In the genomic region with DNA sequence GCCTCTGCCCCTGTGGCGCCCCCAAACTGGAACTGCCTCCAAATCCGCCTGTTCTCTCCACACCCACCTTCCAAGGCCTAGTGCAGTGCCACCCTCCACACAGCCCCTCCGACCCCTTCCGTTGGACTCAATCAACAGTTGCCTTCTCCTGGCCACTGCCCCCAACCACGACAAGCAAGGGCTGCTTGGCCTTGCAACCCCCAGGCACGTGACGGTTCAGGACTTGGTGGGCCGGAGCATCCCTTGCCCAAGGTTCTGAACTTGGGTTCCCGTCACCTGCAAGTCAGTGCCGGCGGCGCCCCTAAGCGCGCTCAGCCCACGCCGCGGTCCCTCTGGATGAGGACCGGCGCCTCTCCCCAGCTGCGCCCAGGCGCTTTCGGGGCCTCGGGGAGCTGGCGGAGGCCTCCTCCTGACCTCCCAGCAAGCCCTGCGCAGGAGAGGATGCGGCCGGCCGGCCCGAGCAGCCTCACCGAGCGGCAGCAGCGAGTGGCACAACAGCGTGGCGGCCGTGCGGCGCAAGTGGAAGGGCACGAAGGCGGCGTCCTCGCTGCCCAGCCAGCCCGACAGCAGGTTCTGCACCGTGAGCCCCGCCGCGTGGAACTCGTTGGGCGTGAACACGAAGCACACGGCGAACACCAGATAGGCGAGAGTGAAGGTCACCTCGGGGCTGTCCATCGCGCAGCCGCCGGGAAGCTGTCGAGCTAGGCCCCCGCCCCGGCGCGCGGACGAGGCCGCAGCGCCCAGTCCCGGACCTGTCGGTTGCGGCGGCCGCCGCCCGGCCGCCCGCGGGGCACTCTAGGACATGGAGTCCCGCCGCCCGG, we compare ENCODE assay signal across 8 cellular contexts. TPM values are rescaled to one million over a fixed set of nuclear protein-coding genes. Genes with fewer than 3 reads are reported as not detected.
A peak's percentile ranks its signal among the peaks of the same experiment; 100 is the strongest.
DNase-seq lines count a peak whose midpoint lies in the region; ATAC-seq, FAIRE-seq and TF ChIP-seq lines count a peak whose summit lies in the region.

No MANE protein-coding gene starts in this region.

- H3K4me1 ChIP-seq in GM12878 (ENCODE audit: control insufficient read depth, insufficient read depth, low read length) (peaks cover 31% of the 10 kb centered on the region), iPS-15b (ENCODE audit: control insufficient read depth, insufficient read depth, low read length) (no peaks in the 10 kb centered on the region), gastrocnemius medialis (peaks cover 24 to 25% of the 10 kb centered on the region in 2 donors)

- RAD21 ChIA-PET in GM12878 (lab: Charles Lee; ENCODE audit: unreplicated experiment): interaction anchor here (0.8 to 3.3 kb wide), 3 partner anchors 11 to 27 kb away, joined by 3 to 32 read pairs (median 3); no protein-coding TSS in a partner anchor

- WGBS in GM12878 (ENCODE audit: insufficient coverage, insufficient replicate concordance, low lambda C conversion rate, missing lambda C conversion rate): under 1% methylated on average over 79 of the region's 79 CpGs

- DNase-seq in Right ventricle myocardium inferior (ENCODE audit: missing footprints): peak; percentile 84
- DNase-seq in cardiac septum (ENCODE audit: low spot score): no peak
- DNase-seq in RPMI7951 (ENCODE audit: low read depth): peak; percentile 48
- DNase-seq in GM12878 (ENCODE audit: low read depth, low spot score): no peak
- peak in 1 of 2 donors; percentile 40 for DNase-seq in gastrocnemius medialis

- intact Hi-C loops in Right ventricle myocardium inferior (cut with DNase I) (no loop called here), cardiac septum (cut with DNase I) (no loop called here), GM12878 (cut with micrococcal nuclease; ENCODE audit: unreplicated experiment) (no loop called here), gastrocnemius medialis (cut with DNase I; ENCODE audit: low total_unique reads) (loop anchor here (10.0 kb wide), 2 partner anchors 136 to 694 kb away; partner anchors contain the start of genes CFAP99 and ZFYVE28)

- no peaks in the 10 kb centered on the region for H3K27me3 ChIP-seq in GM12878 (replicated peaks in 1 of 2; ENCODE audit: control insufficient read depth in 2 of 2, insufficient read depth in 2 of 2, low read length in 1 of 2)
- no peaks in the 10 kb centered on the region for H3K27me3 ChIP-seq in iPS-15b (ENCODE audit: control insufficient read depth, insufficient read depth, low read length)
- H3K27me3 ChIP-seq in gastrocnemius medialis: no peaks in the 10 kb centered on the region

- H3K9ac ChIP-seq in GM12878 (ENCODE audit: control insufficient read depth, insufficient read depth, low read length) (peak overlapping the region; percentile 77), iPS-15b (ENCODE audit: low read depth, low read length) (peak overlapping the region; percentile 70)

- TF ChIP-seq POLR2A in GM12878 (IDR thresholded peaks at IDR 0.05; ENCODE audit: low read depth, low read length): no peak
- no peak for TF ChIP-seq POLR2A in gastrocnemius medialis (IDR thresholded peaks at IDR 0.05)

- BruUV-seq in GM12878 (replicated peaks; lab: Mats Ljungman, UMichigan): no TSS peak

- H3K27ac ChIP-seq in GM12878 (ENCODE audit: control insufficient read depth, insufficient read depth) (peak overlapping the region; percentile 72), gastrocnemius medialis (peak overlapping the region; percentile 94 to 98 (median 97))

- TF ChIP-seq RAD21 in GM12878 (IDR thresholded peaks at IDR 0.05; ENCODE audit: insufficient read depth, low read depth, low read length): no peak

- TF ChIP-seq EP300 in GM12878 (IDR thresholded peaks at IDR 0.05; ENCODE audit: borderline replicate concordance in 1 of 2, control insufficient read depth in 1 of 2, low read depth in 2 of 2, low read length in 2 of 2): no peak

- H4K20me1 ChIP-seq in GM12878 (ENCODE audit: control insufficient read depth, insufficient read depth): peaks cover 4% of the 10 kb centered on the region

- H3K36me3 ChIP-seq in GM12878 (ENCODE audit: control insufficient read depth in 2 of 2, insufficient read depth in 2 of 2, low read length in 1 of 2) (peaks cover 4 to 10% of the 10 kb centered on the region in 2 experiments; a peak in 3 of 4 replicates), iPS-15b (ENCODE audit: control insufficient read depth, insufficient read depth, low read length) (peaks cover 43% of the 10 kb centered on the region), gastrocnemius medialis (peaks cover 0 to 19% of the 10 kb centered on the region in 2 donors)

- no peaks in the 10 kb centered on the region for H3K9me3 ChIP-seq in GM12878 (replicated peaks; ENCODE audit: control insufficient read depth, insufficient read depth, low read length)
- H3K9me3 ChIP-seq in iPS-15b (ENCODE audit: control insufficient read depth, insufficient read depth, low read length): no peaks in the 10 kb centered on the region
- H3K9me3 ChIP-seq in gastrocnemius medialis: no peaks in the 10 kb centered on the region

- peak overlapping the region; percentile 97 for H3K4me2 ChIP-seq in GM12878 (ENCODE audit: control insufficient read depth, insufficient read depth)

- no peak for TF ChIP-seq CTCF in GM12878 (IDR thresholded peaks at IDR 0.05 in 2 of 3, conservative IDR thresholded peaks at IDR 0.05 in 1 of 3; ENCODE audit: control insufficient read depth in 2 of 3, extremely low read depth in 1 of 3, insufficient read depth in 1 of 3, low read depth in 3 of 3, low read length in 3 of 3)
- no peak for TF ChIP-seq CTCF in gastrocnemius medialis (IDR thresholded peaks at IDR 0.05 in 4 of 5, conservative IDR thresholded peaks at IDR 0.05 in 1 of 5)

- peak overlapping the region; percentile 87 for H2AFZ ChIP-seq in GM12878 (ENCODE audit: control insufficient read depth, low read depth, low read length)

- SMC1A ChIA-PET in GM12878 (lab: Charles Lee; ENCODE audit: uncharacterized antibody, unreplicated experiment): interaction anchor here (0.9 to 11.0 kb wide), 3 partner anchors 12 to 27 kb away, joined by 3 to 132 read pairs (median 33); no protein-coding TSS in a partner anchor

- CTCF ChIA-PET in GM12878 (lab: Yijun Ruan, JAX): interaction anchor here (0.6 to 15.5 kb wide), 5 partner anchors 9 to 181 kb away, joined by 3 to 317 read pairs (median 3); partner anchors contain the start of gene SLBP

- POLR2A ChIA-PET in GM12878 (lab: Charles Lee): interaction anchor here (0.7 to 3.8 kb wide), 8 partner anchors 8 to 133 kb away, joined by 3 to 34 read pairs (median 4); partner anchors contain the start of gene SLBP

- peaks cover 64% of the 10 kb centered on the region for H3K79me2 ChIP-seq in GM12878 (ENCODE audit: control insufficient read depth, insufficient read depth, low read length)

- in situ Hi-C loops in GM12878 (cut with MboI): no loop called here
- in situ Hi-C loops in gastrocnemius medialis (cut with MboI; ENCODE audit: low sequenced_read_pairs in 4 of 4): no loop called here

- ATAC-seq in Right ventricle myocardium inferior (peak; percentile 39), HG02798 (IDR thresholded peaks at IDR 0.05; ENCODE audit: poor library complexity, unreplicated experiment) (peak; percentile 13), GM12878 (peak; percentile 35), gastrocnemius medialis (peak; percentile 45 to 50), GM21786 (IDR thresholded peaks at IDR 0.05; ENCODE audit: unreplicated experiment) (no peak)

- H3K4me3 ChIP-seq in GM12878 (peak overlapping the region; percentile 73), iPS-15b (ENCODE audit: low read depth, low read length) (peak overlapping the region; percentile 84), gastrocnemius medialis (peak overlapping the region; percentile 79 to 95 (median 83))

- FAIRE-seq in GM12878 (lab: Jason Lieb, UNC): no peak

RNA-seq across cellular contexts. Expression of gene TMEM129, which starts 0.8 kb away (rescaled TPM):
- total RNA-seq in Right ventricle myocardium inferior: 26.3 TPM
- total RNA-seq in cardiac septum: 38.1 TPM
- 8.2 and 17.5 TPM in 2 replicates for total RNA-seq in RPMI7951 (2014; rRNA removed; shearing (Covaris generic))
- total RNA-seq in GM12878 (2013; cell fraction: nucleolus; rRNA removed): 20.1 and 24.9 TPM in 2 replicates
- total RNA-seq in GM12878 (2014; rRNA removed): 18.4 and 20.9 TPM in 2 replicates
- 7.7 and 9.0 TPM in 2 replicates for total RNA-seq in GM12878 (2014; rRNA removed; fragmentation: Illumina TruSeq; extraction: Trizol)
- total RNA-seq in GM12878 (2021): 19.3 and 20.4 TPM in 2 replicates
- 3.5 TPM for polyA plus RNA-seq in GM12878 (2011; ENCODE audit: low read depth)
- 4.0 and 8.6 TPM in 2 replicates for polyA plus RNA-seq in GM12878 (2011; rRNA removed)
- polyA plus RNA-seq in GM12878 (2011; cell fraction: cytosol; rRNA removed): 15.0 and 28.3 TPM in 2 replicates
- polyA plus RNA-seq in GM12878 (2011; cell fraction: nucleus; rRNA removed): 37.7 and 44.3 TPM in 2 replicates
- polyA plus RNA-seq in GM12878 (2012): 10.2 and 12.3 TPM in 2 replicates
- polyA plus RNA-seq in GM12878 (2014; fragmentation: Illumina TruSeq; extraction: Trizol): 2.1 and 7.2 TPM in 2 replicates
- under 1 TPM; 0.19 to 0.46 TPM for polyA plus RNA-seq in GM12878 (2014; fragmentation: Nextera tagmentation; extraction: Ambion mirVana)
- 24.9 and 25.1 TPM in 2 replicates for polyA plus RNA-seq in GM12878 (2014; rRNA removed)
- polyA plus RNA-seq in GM12878 (2016; fragmentation: Nextera tagmentation; extraction: Ambion mirVana): 10 to 100 TPM; 17.3 to 23.2 TPM
- 6.2 and 15.6 TPM in 2 replicates for polyA minus RNA-seq in GM12878 (2011; rRNA and poly(A)+ RNA removed)
- 6.4 and 6.9 TPM in 2 replicates for polyA minus RNA-seq in GM12878 (2011; cell fraction: cytosol; rRNA and poly(A)+ RNA removed)
- 7.4 and 9.1 TPM in 2 replicates for polyA minus RNA-seq in GM12878 (2011; cell fraction: nucleus; rRNA and poly(A)+ RNA removed)
- 10 to 100 TPM; 30.3 to 78.0 (median 44.2) TPM for total RNA-seq in gastrocnemius medialis

RNA-seq across cellular contexts. Expression of gene TACC3, which starts 0.9 kb away (rescaled TPM):
- total RNA-seq in Right ventricle myocardium inferior: 7.0 TPM
- 4.1 TPM for total RNA-seq in cardiac septum
- 23.9 and 25.3 TPM in 2 replicates for total RNA-seq in RPMI7951 (2014; rRNA removed; shearing (Covaris generic))
- total RNA-seq in GM12878 (2013; cell fraction: nucleolus; rRNA removed): 45.6 and 47.9 TPM in 2 replicates
- 48.1 and 66.7 TPM in 2 replicates for total RNA-seq in GM12878 (2014; rRNA removed)
- total RNA-seq in GM12878 (2014; rRNA removed; fragmentation: Illumina TruSeq; extraction: Trizol): 44.5 and 48.6 TPM in 2 replicates
- total RNA-seq in GM12878 (2021): 120 and 121 TPM in 2 replicates
- polyA plus RNA-seq in GM12878 (2011; ENCODE audit: low read depth): 26.4 TPM
- 29.0 and 39.7 TPM in 2 replicates for polyA plus RNA-seq in GM12878 (2011; rRNA removed)
- polyA plus RNA-seq in GM12878 (2011; cell fraction: cytosol; rRNA removed): 48.5 and 50.4 TPM in 2 replicates
- 145 and 206 TPM in 2 replicates for polyA plus RNA-seq in GM12878 (2011; cell fraction: nucleus; rRNA removed)
- polyA plus RNA-seq in GM12878 (2012): 58.5 and 64.0 TPM in 2 replicates
- polyA plus RNA-seq in GM12878 (2014; fragmentation: Illumina TruSeq; extraction: Trizol): 77.1 and 99.7 TPM in 2 replicates
- 1 to 10 TPM; 2.8 to 8.1 TPM for polyA plus RNA-seq in GM12878 (2014; fragmentation: Nextera tagmentation; extraction: Ambion mirVana)
- polyA plus RNA-seq in GM12878 (2014; rRNA removed): 79.9 and 99.2 TPM in 2 replicates
- polyA plus RNA-seq in GM12878 (2016; fragmentation: Nextera tagmentation; extraction: Ambion mirVana): 100 to 1,000 TPM; 103 to 115 TPM
- polyA minus RNA-seq in GM12878 (2011; rRNA and poly(A)+ RNA removed): 10.1 and 26.4 TPM in 2 replicates
- 17.0 and 25.1 TPM in 2 replicates for polyA minus RNA-seq in GM12878 (2011; cell fraction: cytosol; rRNA and poly(A)+ RNA removed)
- polyA minus RNA-seq in GM12878 (2011; cell fraction: nucleus; rRNA and poly(A)+ RNA removed): 17.8 and 34.8 TPM in 2 replicates
- total RNA-seq in gastrocnemius medialis: 1 to 10 TPM; 1.5 to 3.2 (median 1.9) TPM

RNA-seq across cellular contexts. Expression of gene SLBP, which starts 8.3 kb away (rescaled TPM):
- total RNA-seq in Right ventricle myocardium inferior (13.7 TPM), cardiac septum (12.1 TPM), GM12878 (2014; rRNA removed) (185 and 205 TPM in 2 replicates), GM12878 (2014; rRNA removed; fragmentation: Illumina TruSeq; extraction: Trizol) (138 and 147 TPM in 2 replicates), GM12878 (2021) (111 and 114 TPM in 2 replicates), gastrocnemius medialis (10 to 100 TPM; 17.0 to 25.6 (median 21.0) TPM)
- 93.0 and 96.8 TPM in 2 replicates for total RNA-seq in RPMI7951 (2014; rRNA removed; shearing (Covaris generic))
- 19.4 and 19.5 TPM in 2 replicates for total RNA-seq in GM12878 (2013; cell fraction: nucleolus; rRNA removed)
- polyA plus RNA-seq in GM12878 (2011; ENCODE audit: low read depth): 68.6 TPM
- polyA plus RNA-seq in GM12878 (2011; rRNA removed) (168 and 247 TPM in 2 replicates), GM12878 (2014; fragmentation: Illumina TruSeq; extraction: Trizol) (206 and 227 TPM in 2 replicates), GM12878 (2014; fragmentation: Nextera tagmentation; extraction: Ambion mirVana) (100 to 1,000 TPM in 1 of 2 experiments, 10 to 100 TPM in 1; 94.4 to 101 TPM), GM12878 (2014; rRNA removed) (142 and 148 TPM in 2 replicates), GM12878 (2016; fragmentation: Nextera tagmentation; extraction: Ambion mirVana) (100 to 1,000 TPM; 277 to 278 TPM)
- 91.0 and 98.4 TPM in 2 replicates for polyA plus RNA-seq in GM12878 (2011; cell fraction: cytosol; rRNA removed)
- polyA plus RNA-seq in GM12878 (2011; cell fraction: nucleus; rRNA removed): 60.3 and 79.5 TPM in 2 replicates
- 69.3 and 70.1 TPM in 2 replicates for polyA plus RNA-seq in GM12878 (2012)
- polyA minus RNA-seq in GM12878 (2011; rRNA and poly(A)+ RNA removed): 64.3 and 65.5 TPM in 2 replicates
- 42.9 and 43.9 TPM in 2 replicates for polyA minus RNA-seq in GM12878 (2011; cell fraction: cytosol; rRNA and poly(A)+ RNA removed)
- 13.2 and 26.1 TPM in 2 replicates for polyA minus RNA-seq in GM12878 (2011; cell fraction: nucleus; rRNA and poly(A)+ RNA removed)

RNA-seq across cellular contexts. Expression of gene FAM53A, which starts 36.3 kb away (rescaled TPM):
- total RNA-seq in Right ventricle myocardium inferior (0.49 TPM), cardiac septum (1.00 TPM), GM12878 (2014; rRNA removed) (0.40 and 1.4 TPM in 2 replicates), GM12878 (2014; rRNA removed; fragmentation: Illumina TruSeq; extraction: Trizol) (0.32 and 0.40 TPM in 2 replicates), GM12878 (2021) (0.77 and 0.87 TPM in 2 replicates), gastrocnemius medialis (1 to 10 TPM; 1.8 to 5.2 (median 2.8) TPM)
- total RNA-seq in RPMI7951 (2014; rRNA removed; shearing (Covaris generic)): 0.78 and 1.1 TPM in 2 replicates
- 1.7 and 1.9 TPM in 2 replicates for total RNA-seq in GM12878 (2013; cell fraction: nucleolus; rRNA removed)
- polyA plus RNA-seq in GM12878 (2011; ENCODE audit: low read depth): not detected
- polyA plus RNA-seq in GM12878 (2011; rRNA removed) (0.30 and 0.37 TPM in 2 replicates), GM12878 (2014; fragmentation: Illumina TruSeq; extraction: Trizol) (0.09 TPM in 1 of 2 replicates, not detected in the other), GM12878 (2014; fragmentation: Nextera tagmentation; extraction: Ambion mirVana) (under 1 TPM in 1 of 2 experiments, not detected in 1; 0.02 TPM), GM12878 (2014; rRNA removed) (0.44 and 1.3 TPM in 2 replicates), GM12878 (2016; fragmentation: Nextera tagmentation; extraction: Ambion mirVana) (under 1 TPM in 1 of 2 experiments, not detected in 1; 0.32 TPM)
- 0.54 and 0.64 TPM in 2 replicates for polyA plus RNA-seq in GM12878 (2011; cell fraction: cytosol; rRNA removed)
- 0.88 and 1.4 TPM in 2 replicates for polyA plus RNA-seq in GM12878 (2011; cell fraction: nucleus; rRNA removed)
- 0.66 and 1.7 TPM in 2 replicates for polyA plus RNA-seq in GM12878 (2012)
- 0.44 and 0.77 TPM in 2 replicates for polyA minus RNA-seq in GM12878 (2011; rRNA and poly(A)+ RNA removed)
- polyA minus RNA-seq in GM12878 (2011; cell fraction: cytosol; rRNA and poly(A)+ RNA removed): not detected in 2 replicates
- 0.60 and 0.86 TPM in 2 replicates for polyA minus RNA-seq in GM12878 (2011; cell fraction: nucleus; rRNA and poly(A)+ RNA removed)

Comparison
In these comparisons a context has a peak if more than half of its experiments do, and no peak if none do; other contexts are left out.
1. DNase-seq: peak in Right ventricle myocardium inferior (single experiment) and RPMI7951 (single experiment); none in cardiac septum (single experiment) and GM12878 (single experiment).
2. Peak in every context shown above with its lines, with median percentiles within 50 percentile points of each other: H3K4me3 ChIP-seq.